Comparison of ENCODE assay signal across 11 cellular contexts in the genomic region with DNA sequence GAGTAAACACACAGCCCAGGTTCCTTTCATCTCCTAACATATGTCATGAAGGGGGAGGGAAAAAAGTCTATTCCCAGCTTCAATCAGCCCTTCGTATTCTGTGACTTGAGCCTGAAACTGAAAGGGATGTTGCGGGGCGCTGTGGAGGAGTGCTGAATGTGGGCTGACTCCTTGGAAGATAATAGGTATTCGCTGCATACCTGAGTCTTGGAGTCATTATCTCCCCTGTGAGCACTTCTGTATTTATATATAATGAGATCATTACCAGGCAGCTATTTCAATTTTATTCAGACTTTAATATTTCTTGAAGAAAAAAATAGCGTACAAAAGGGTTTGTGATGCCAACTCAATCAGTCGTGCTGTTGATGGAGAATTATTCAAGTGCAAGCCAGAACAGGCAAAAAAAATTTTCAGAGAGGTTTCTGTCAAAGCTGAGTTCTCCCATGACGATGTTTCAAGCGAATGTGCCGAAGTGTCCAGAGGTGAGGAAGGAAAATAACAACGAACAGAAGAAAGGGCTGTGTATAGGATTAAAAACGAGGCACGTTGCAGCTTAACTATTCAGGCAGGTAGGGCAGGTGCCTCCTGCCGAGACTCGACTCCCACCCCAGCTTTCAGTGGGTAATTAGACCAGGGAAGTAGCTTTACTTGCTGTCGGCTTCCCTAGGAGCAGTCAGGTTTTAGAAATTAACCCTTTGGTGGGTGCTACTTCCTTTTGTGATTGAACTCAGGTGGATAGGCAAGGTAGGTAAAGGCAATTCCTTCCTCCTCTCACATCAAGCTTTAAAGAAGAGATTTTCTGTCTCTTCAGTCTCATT.
DNase-seq lines count a peak whose midpoint lies in the region; ATAC-seq and TF ChIP-seq lines count a peak whose summit lies in the region.
"Had no signal": no experiment of that assay in that cellular context is flagged by ENCODE, and none has a peak within 500 bp of the region (broad histone marks: within the 10 kb centered on the region; RNA-seq: fewer than 3 reads in every experiment).

No MANE protein-coding gene starts in this region.

- no peak overlapping the region for H3K4me3 Mint-ChIP-seq in activated naive CD8-positive, alpha-beta T cell treated with anti-CD3 and anti-CD28 coated beads, Interleukin-2, amount 50 U/mL, for 24 hours
- H3K4me3 Mint-ChIP-seq: activated T-cell treated with anti-CD3 and anti-CD28 coated beads, Interleukin-2, amount 50 U/mL, for 4 hours had no signal

- 0 out of 2 replicates have a peak overlapping the region, but pooled peaks have one; percentile 14 for H3K4me3 ChIP-seq in ACC112 (ENCODE audit: low read depth, low read length)
- no peak overlapping the region for H3K4me3 ChIP-seq in IMR-90 (ENCODE audit: insufficient read depth, low read depth, low read length)
- H3K4me3 ChIP-seq in WERI-Rb-1 (ENCODE audit: low read depth, low read length): peak overlapping the region; percentile 47
- peak overlapping the region; percentile 25; the same call in 1 of the 2 replicates for H3K4me3 ChIP-seq in iPS-18c (ENCODE audit: insufficient read depth, low read depth, low read length)
- H3K4me3 ChIP-seq: sigmoid colon had no signal

- H2BK5ac ChIP-seq in IMR-90 (ENCODE audit: low read depth, low read length, poor library complexity, severe bottlenecking): no peak overlapping the region

- no peaks in the 10 kb centered on the region for H3K79me1 ChIP-seq in IMR-90 (ENCODE audit: low read depth in 1 of 2, low read length in 2 of 2)

- peak; percentile 53; the same call in 1 of the 2 replicates for ATAC-seq in IMR-90 (ENCODE audit: low read depth)
- no peak for ATAC-seq in GM19023 (IDR thresholded peaks at IDR 0.05; ENCODE audit: unreplicated experiment)
- no peak for ATAC-seq in activated naive CD8-positive, alpha-beta T cell treated with anti-CD3 and anti-CD28 coated beads, Interleukin-2, amount 50 U/mL, for 24 hours
- ATAC-seq: activated T-cell treated with anti-CD3 and anti-CD28 coated beads, Interleukin-2, amount 50 U/mL, for 4 hours; PC-3 had no signal

- POLR2A ChIA-PET in IMR-90 (lab: Charles Lee; ENCODE audit: unreplicated experiment): interaction anchor here (0.5 kb wide), 1 partner anchor 790 kb away, joined by 10 read pairs; no protein-coding TSS in a partner anchor

- no peak overlapping the region for H2AK5ac ChIP-seq in IMR-90 (ENCODE audit: low read depth, low read length)

- H2AFZ ChIP-seq in ACC112 (ENCODE audit: low read length, unreplicated experiment) (no peak overlapping the region), IMR-90 (replicated peaks; ENCODE audit: low read length, poor library complexity) (no peak overlapping the region)

- no peak overlapping the region for H3K56ac ChIP-seq in IMR-90 (ENCODE audit: extremely low read depth, insufficient read depth, low read length)

- in situ Hi-C loops in IMR-90 (cut with MboI; ENCODE audit: low sequenced_read_pairs): loop anchor here (25.0 kb wide), 1 partner anchor 640 kb away; no protein-coding TSS in a partner anchor
- in situ Hi-C loops in GM13976 (cut with MboI; ENCODE audit: low sequenced_read_pairs, unreplicated experiment): loop anchor here (25.0 kb wide), 1 partner anchor 1040 kb away; no protein-coding TSS in a partner anchor

- H3K36me3 ChIP-seq in ACC112 (ENCODE audit: insufficient read depth, low read length): no peaks in the 10 kb centered on the region
- H3K36me3 ChIP-seq in IMR-90 (ENCODE audit: control insufficient read depth, insufficient read depth, low read length): no peaks in the 10 kb centered on the region
- no peaks in the 10 kb centered on the region for H3K36me3 ChIP-seq in WERI-Rb-1
- H3K36me3 ChIP-seq: sigmoid colon had no signal

- 20% methylated on average over 2 of the region's 15 CpGs; no CpG with 5 or more reads in 1 of the 2 experiments for WGBS in IMR-90 (ENCODE audit: extremely low coverage in 2 of 2, insufficient read length in 1 of 2), 2 experiments

- H3K4me1 ChIP-seq in ACC112 (ENCODE audit: control insufficient read depth, insufficient read depth, low read length, unreplicated experiment): no peaks in the 10 kb centered on the region
- peaks cover 3% of the 10 kb centered on the region; the same call in 1 of the 2 replicates for H3K4me1 ChIP-seq in IMR-90 (ENCODE audit: control insufficient read depth, insufficient read depth, low read length)

- DNase-seq in IMR-90 (peak; percentile 8), WERI-Rb-1 (peak; percentile 76), GM13976 (ENCODE audit: low spot score) (no peak), SK-N-DZ (ENCODE audit: low spot score) (no peak)
- DNase-seq in activated naive CD8-positive, alpha-beta T cell treated with anti-CD3 and anti-CD28 coated beads, Interleukin-2, amount 50 U/mL, for 24 hours: no peak
- DNase-seq: activated T-cell treated with anti-CD3 and anti-CD28 coated beads, Interleukin-2, amount 50 U/mL, for 4 hours; PC-3; sigmoid colon had no signal

- H3K27ac ChIP-seq in ACC112 (ENCODE audit: low read depth, low read length) (no peak overlapping the region), IMR-90 (ENCODE audit: insufficient read depth, low read length) (no peak overlapping the region), WERI-Rb-1 (peak overlapping the region; percentile 93)
- H3K27ac ChIP-seq: sigmoid colon had no signal

- no TSS peak for BruUV-seq in IMR-90 (replicated peaks; lab: Mats Ljungman, UMichigan)

- no peak overlapping the region for H3K18ac ChIP-seq in IMR-90 (ENCODE audit: low read depth, low read length)

- no peaks in the 10 kb centered on the region for H3K9me1 ChIP-seq in IMR-90 (ENCODE audit: insufficient read depth, low read length)

- H3K9me3 Mint-ChIP-seq in activated naive CD8-positive, alpha-beta T cell treated with anti-CD3 and anti-CD28 coated beads, Interleukin-2, amount 50 U/mL, for 24 hours: no peaks in the 10 kb centered on the region
- H3K9me3 Mint-ChIP-seq: activated T-cell treated with anti-CD3 and anti-CD28 coated beads, Interleukin-2, amount 50 U/mL, for 4 hours had no signal

- no peak overlapping the region for H3K23ac ChIP-seq in IMR-90 (ENCODE audit: low read depth, low read length)

- H2BK20ac ChIP-seq in IMR-90 (ENCODE audit: low read depth, low read length): no peak overlapping the region

- no peaks in the 10 kb centered on the region for H4K20me1 ChIP-seq in IMR-90 (ENCODE audit: insufficient read depth, low read length)

- H3K36me3 Mint-ChIP-seq in activated naive CD8-positive, alpha-beta T cell treated with anti-CD3 and anti-CD28 coated beads, Interleukin-2, amount 50 U/mL, for 24 hours (ENCODE audit: low read depth): no peaks in the 10 kb centered on the region

- no peak overlapping the region for H3K4ac ChIP-seq in IMR-90 (ENCODE audit: low read depth, low read length)

- H3K79me2 ChIP-seq in ACC112 (ENCODE audit: control insufficient read depth, insufficient read depth, low read length, unreplicated experiment): no peaks in the 10 kb centered on the region

- no peak overlapping the region for H2BK120ac ChIP-seq in IMR-90 (ENCODE audit: low read depth, low read length)

- no peak for TF ChIP-seq RAD21 in IMR-90 (IDR thresholded peaks at IDR 0.05; ENCODE audit: low read length)

- H3K14ac ChIP-seq in IMR-90 (replicated peaks; ENCODE audit: low read depth, low read length): no peak overlapping the region

- H2BK15ac ChIP-seq in IMR-90 (ENCODE audit: low read depth, low read length): peak overlapping the region; percentile 27; the same call in 1 of the 3 replicates

- no peak overlapping the region for H4K91ac ChIP-seq in IMR-90 (ENCODE audit: insufficient read depth, low read depth, low read length)

- H2AK9ac ChIP-seq in IMR-90 (replicated peaks; ENCODE audit: low read depth, low read length, poor library complexity): no peak overlapping the region

- H3K27ac Mint-ChIP-seq in activated naive CD8-positive, alpha-beta T cell treated with anti-CD3 and anti-CD28 coated beads, Interleukin-2, amount 50 U/mL, for 24 hours: no peak overlapping the region

- H3K27me3 Mint-ChIP-seq in activated naive CD8-positive, alpha-beta T cell treated with anti-CD3 and anti-CD28 coated beads, Interleukin-2, amount 50 U/mL, for 24 hours: peaks cover 7% of the 10 kb centered on the region

- CTCF ChIA-PET in IMR-90 (lab: Yijun Ruan, JAX): no interaction called here

- no peaks in the 10 kb centered on the region for H3K4me1 Mint-ChIP-seq in activated naive CD8-positive, alpha-beta T cell treated with anti-CD3 and anti-CD28 coated beads, Interleukin-2, amount 50 U/mL, for 24 hours

- no peak overlapping the region for H4K5ac ChIP-seq in IMR-90 (ENCODE audit: low read depth, low read length)

- dilution Hi-C loops in IMR-90 (cut with HindIII; ENCODE audit: low sequenced_read_pairs, unreplicated experiment): no loop called here

- H3K27me3 ChIP-seq in ACC112 (ENCODE audit: insufficient read depth, low read length): peaks cover 46% of the 10 kb centered on the region
- peaks cover 6% of the 10 kb centered on the region for H3K27me3 ChIP-seq in IMR-90 (ENCODE audit: control insufficient read depth, insufficient read depth, low read length)
- H3K27me3 ChIP-seq in WERI-Rb-1 (ENCODE audit: insufficient read depth, low read depth, severe bottlenecking): no peaks in the 10 kb centered on the region
- H3K27me3 ChIP-seq: sigmoid colon had no signal

- no peak overlapping the region for H4K8ac ChIP-seq in IMR-90 (ENCODE audit: low read depth in 2 of 2, low read length in 2 of 2)

- no peak for TF ChIP-seq POLR2A in IMR-90 (IDR thresholded peaks at IDR 0.05; ENCODE audit: low read depth, low read length)

- H3K9me3 ChIP-seq in IMR-90 (ENCODE audit: control insufficient read depth, insufficient read depth, low read length) (no peaks in the 10 kb centered on the region), WERI-Rb-1 (ENCODE audit: severe bottlenecking) (no peaks in the 10 kb centered on the region), iPS-18c (ENCODE audit: control insufficient read depth, insufficient read depth, low read length) (peaks cover 2% of the 10 kb centered on the region)
- H3K9me3 ChIP-seq: sigmoid colon had no signal

- peak overlapping the region; percentile 40; the same call in 1 of the 2 replicates for H3K9ac ChIP-seq in IMR-90 (ENCODE audit: low read depth, low read length)

- intact Hi-C loops in IMR-90 (cut with micrococcal nuclease): no loop called here

- TF ChIP-seq CTCF in IMR-90 (conservative IDR thresholded peaks at IDR 0.05; ENCODE audit: low read depth, low read length): no peak
- 0 out of 2 replicates have a peak, but pooled peaks have one; percentile 11 for TF ChIP-seq CTCF in WERI-Rb-1 (IDR thresholded peaks at IDR 0.05; ENCODE audit: low read depth, low read length)
- TF ChIP-seq CTCF in GM13976 (IDR thresholded peaks at IDR 0.05; ENCODE audit: borderline replicate concordance, control extremely low read depth, extremely low read depth, insufficient read depth, missing control alignments): no peak

- peak overlapping the region; percentile 80 for H3K4me2 ChIP-seq in IMR-90 (ENCODE audit: low read depth, low read length)

TF ChIP-seq in IMR-90, 13 proteins besides CTCF, POLR2A, EP300 and RAD21 (continues in another document):
- TF ChIP-seq MAFK (IDR thresholded peaks at IDR 0.05; ENCODE audit: low read depth, low read length) (no peak), NFE2L2 (IDR thresholded peaks at IDR 0.05; ENCODE audit: low read depth, low read length) (no peak), SMC3 (IDR thresholded peaks at IDR 0.05; ENCODE audit: low read depth, low read length) (no peak), MXI1 (IDR thresholded peaks at IDR 0.05; ENCODE audit: borderline replicate concordance, low read depth, low read length) (no peak), CHD1 (IDR thresholded peaks at IDR 0.05; ENCODE audit: low read depth, low read length) (no peak)

Comparison
In these comparisons a context has a peak if more than half of its experiments do, and no peak if none do; other contexts are left out.
1. DNase-seq: peak in IMR-90 (single experiment) and WERI-Rb-1 (single experiment); none in GM13976 (single experiment), SK-N-DZ (single experiment) and activated naive CD8-positive, alpha-beta T cell treated with anti-CD3 and anti-CD28 coated beads, Interleukin-2, amount 50 U/mL, for 24 hours (single experiment).